1 cellular context compared by ENCODE assay signal in genomic region chr1:167683641-167684502, GRCh38.
TF ChIP-seq lines count a peak whose summit lies in the region.

No MANE protein-coding gene starts in this region.

TF ChIP-seq in HepG2, 621 proteins besides CTCF, POLR2A, EP300 and RAD21 (continued from another document):
- TF ChIP-seq SP1 (IDR thresholded peaks at IDR 0.05), result no peak
- TF ChIP-seq SP1 (CRISPR knock-in tag; IDR thresholded peaks at IDR 0.05), result no peak
- no peak for TF ChIP-seq SMAD3 (CRISPR knock-in tag; IDR thresholded peaks at IDR 0.05)
- TF ChIP-seq ZNF337 (CRISPR knock-in tag; IDR thresholded peaks at IDR 0.05; ENCODE audit: borderline replicate concordance, low read depth), result no peak
- TF ChIP-seq, protein P1, sequence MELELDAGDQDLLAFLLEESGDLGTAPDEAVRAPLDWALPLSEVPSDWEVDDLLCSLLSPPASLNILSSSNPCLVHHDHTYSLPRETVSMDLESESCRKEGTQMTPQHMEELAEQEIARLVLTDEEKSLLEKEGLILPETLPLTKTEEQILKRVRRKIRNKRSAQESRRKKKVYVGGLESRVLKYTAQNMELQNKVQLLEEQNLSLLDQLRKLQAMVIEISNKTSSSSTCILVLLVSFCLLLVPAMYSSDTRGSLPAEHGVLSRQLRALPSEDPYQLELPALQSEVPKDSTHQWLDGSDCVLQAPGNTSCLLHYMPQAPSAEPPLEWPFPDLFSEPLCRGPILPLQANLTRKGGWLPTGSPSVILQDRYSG (CRISPR knock-in tag; IDR thresholded peaks at IDR 0.05), result no peak
- TF ChIP-seq ZNF780A (CRISPR knock-in tag; IDR thresholded peaks at IDR 0.05), result no peak
- TF ChIP-seq MTA1 (CRISPR knock-in tag; IDR thresholded peaks at IDR 0.05; ENCODE audit: borderline replicate concordance), result no peak
